Comparison of ENCODE assay signal across 8 cellular contexts in genomic region chr7:97971120-97971989, GRCh38. TPM values are rescaled to one million over a fixed set of nuclear protein-coding genes. Genes with fewer than 3 reads are reported as not detected.
DNase-seq lines count a peak whose midpoint lies in the region; ATAC-seq and TF ChIP-seq lines count a peak whose summit lies in the region.

No MANE protein-coding gene starts in this region.

- no peak for DNase-seq in AG04450 (ENCODE audit: low read depth, low spot score)
- DNase-seq in GM13977 (ENCODE audit: low spot score), result peak; percentile 50
- peak; percentile 54 for DNase-seq in NCI-H2227 treated with DMSO at 0.1 percent for 48 hours (lab: John Stamatoyannopoulos, UW)
- peak; percentile 33 for DNase-seq in adipocyte (ENCODE audit: low read depth)
- DNase-seq in right cardiac atrium, result no peak
- DNase-seq in sciatic nerve (ENCODE audit: low spot score), result no peak
- DNase-seq in KG1 (lab: John Stamatoyannopoulos, UW), result no peak

- peak; percentile 37 for ATAC-seq in HG02884 (IDR thresholded peaks at IDR 0.05; ENCODE audit: unreplicated experiment)
- ATAC-seq in right cardiac atrium, result peak in 1 of 2 donors; percentile 68
- ATAC-seq in sciatic nerve, result peak; percentile 38

- intact Hi-C loops in right cardiac atrium (cut with DNase I) (no loop called here), sciatic nerve (cut with DNase I) (no loop called here)

- H3K27ac ChIP-seq in AG04450 (ENCODE audit: low read depth, low read length), result no peak overlapping the region
- H3K27ac ChIP-seq in right cardiac atrium (ENCODE audit: low read length), result no peak overlapping the region

- H3K36me3 ChIP-seq in adipocyte (ENCODE audit: control insufficient read depth, insufficient read depth, low read length, severe bottlenecking), result peaks cover 17% of the 10 kb centered on the region

- 29% methylated on average over 26 of the region's 26 CpGs for WGBS in right cardiac atrium

- peaks cover 9% of the 10 kb centered on the region for H3K4me1 ChIP-seq in adipocyte (ENCODE audit: control insufficient read depth, insufficient read depth, low read length)
- H3K4me1 ChIP-seq in right cardiac atrium (ENCODE audit: control insufficient read depth, insufficient read depth, low read length), result peaks cover 3% of the 10 kb centered on the region

- no peak for TF ChIP-seq CTCF in AG04450 (IDR thresholded peaks at IDR 0.05; ENCODE audit: low read depth, low read length)
- TF ChIP-seq CTCF in GM13977 (IDR thresholded peaks at IDR 0.05; ENCODE audit: extremely low read depth, insufficient read depth, missing control alignments), result no peak

- H3K27me3 ChIP-seq in AG04450 (ENCODE audit: control insufficient read depth, insufficient read depth, low read length), result no peaks in the 10 kb centered on the region
- H3K27me3 ChIP-seq in adipocyte (replicated peaks; ENCODE audit: control insufficient read depth, insufficient read depth, low read length), result no peaks in the 10 kb centered on the region
- no peaks in the 10 kb centered on the region for H3K27me3 ChIP-seq in right cardiac atrium (ENCODE audit: control insufficient read depth, insufficient read depth)

- H3K9ac ChIP-seq in adipocyte (ENCODE audit: low read length), result peak overlapping the region; percentile 88

- CTCF ChIA-PET in AG04450 (lab: Charles Lee), result interaction anchor here (0.7 to 1.1 kb wide), 3 partner anchors 44 to 197 kb away, joined by 3 to 6 read pairs (median 4); no protein-coding TSS in a partner anchor

- H3K9me3 ChIP-seq in AG04450 (ENCODE audit: control insufficient read depth, insufficient read depth, low read length) (no peaks in the 10 kb centered on the region), adipocyte (ENCODE audit: control insufficient read depth, low read length) (no peaks in the 10 kb centered on the region), right cardiac atrium (ENCODE audit: control insufficient read depth, low read length) (no peaks in the 10 kb centered on the region)

- in situ Hi-C loops in GM13977 (cut with MboI; ENCODE audit: low pct_unique_long_range_greater_than_20kb, low sequenced_read_pairs, unreplicated experiment), result no loop called here

- POLR2A ChIA-PET in AG04450 (lab: Yijun Ruan, JAX), result no interaction called here

- peak overlapping the region; percentile 81 for H3K4me3 ChIP-seq in AG04450 (ENCODE audit: low read depth, low read length)
- H3K4me3 ChIP-seq in adipocyte (ENCODE audit: low read length), result peak overlapping the region; percentile 98
- H3K4me3 ChIP-seq in right cardiac atrium (ENCODE audit: low read length), result peak overlapping the region; percentile 68

RNA-seq across cellular contexts. Expression of gene OCM2, which starts 18.6 kb away (rescaled TPM):
- polyA plus RNA-seq in AG04450 (2011; rRNA removed), result not detected in 2 replicates
- polyA minus RNA-seq in AG04450 (2011; rRNA and poly(A)+ RNA removed), result not detected in 2 replicates
- not detected for total RNA-seq in right cardiac atrium
- polyA plus RNA-seq in right cardiac atrium, result not detected
- not detected for total RNA-seq in sciatic nerve

Comparison
In these comparisons a context has a peak if more than half of its experiments do, and no peak if none do; other contexts are left out.
1. DNase-seq: peak in GM13977 (single experiment), NCI-H2227 treated with DMSO at 0.1 percent for 48 hours (single experiment) and adipocyte (single experiment); none in AG04450 (single experiment), right cardiac atrium (0 of 3), sciatic nerve (single experiment) and KG1 (single experiment).
2. Peak in every context shown above with its lines, with median percentiles within 50 percentile points of each other: H3K4me3 ChIP-seq.